ENCODE assay signal across 1 cellular context in the genomic region with DNA sequence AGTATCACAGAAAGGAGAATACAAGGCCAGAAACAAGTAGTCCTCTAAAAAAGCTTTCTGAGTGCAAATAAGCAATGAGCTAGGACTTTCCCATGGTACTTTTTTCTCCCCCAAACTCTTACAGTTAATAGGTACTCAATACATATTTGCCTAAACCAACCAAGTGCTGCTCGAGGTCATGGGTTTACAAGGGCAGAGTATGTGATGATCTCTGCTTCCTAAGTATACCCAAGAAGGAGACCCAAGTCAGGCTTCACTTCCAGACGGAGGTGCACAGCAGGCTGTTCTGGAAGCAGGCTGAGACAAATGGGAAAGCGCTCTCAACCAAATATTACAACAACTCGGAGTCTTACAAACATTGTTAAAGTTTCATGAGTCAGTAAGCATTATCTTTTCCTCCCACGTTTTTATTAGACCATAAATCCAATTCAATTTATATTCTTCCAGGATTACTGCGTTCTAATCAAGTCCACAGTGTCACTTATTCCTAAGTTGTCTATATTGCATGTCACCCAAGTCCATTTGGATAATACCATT.
TF ChIP-seq lines count a peak whose summit lies in the region.

No MANE protein-coding gene starts in this region.

TF ChIP-seq in HEK293T, 16 proteins besides CTCF, POLR2A, EP300 and RAD21:
- TF ChIP-seq ARNT (IDR thresholded peaks at IDR 0.05) = no peak
- TF ChIP-seq NFRKB (IDR thresholded peaks at IDR 0.05) = no peak
- TF ChIP-seq, protein P1, sequence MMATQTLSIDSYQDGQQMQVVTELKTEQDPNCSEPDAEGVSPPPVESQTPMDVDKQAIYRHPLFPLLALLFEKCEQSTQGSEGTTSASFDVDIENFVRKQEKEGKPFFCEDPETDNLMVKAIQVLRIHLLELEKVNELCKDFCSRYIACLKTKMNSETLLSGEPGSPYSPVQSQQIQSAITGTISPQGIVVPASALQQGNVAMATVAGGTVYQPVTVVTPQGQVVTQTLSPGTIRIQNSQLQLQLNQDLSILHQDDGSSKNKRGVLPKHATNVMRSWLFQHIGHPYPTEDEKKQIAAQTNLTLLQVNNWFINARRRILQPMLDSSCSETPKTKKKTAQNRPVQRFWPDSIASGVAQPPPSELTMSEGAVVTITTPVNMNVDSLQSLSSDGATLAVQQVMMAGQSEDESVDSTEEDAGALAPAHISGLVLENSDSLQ (IDR thresholded peaks at IDR 0.05) = peak; percentile 32; the same call in 1 of the 2 replicates
TF ChIP-seq in HEK293T: peak in this region for 1.
